Comparison of ENCODE assay signal across 17 cellular contexts in the genomic region with DNA sequence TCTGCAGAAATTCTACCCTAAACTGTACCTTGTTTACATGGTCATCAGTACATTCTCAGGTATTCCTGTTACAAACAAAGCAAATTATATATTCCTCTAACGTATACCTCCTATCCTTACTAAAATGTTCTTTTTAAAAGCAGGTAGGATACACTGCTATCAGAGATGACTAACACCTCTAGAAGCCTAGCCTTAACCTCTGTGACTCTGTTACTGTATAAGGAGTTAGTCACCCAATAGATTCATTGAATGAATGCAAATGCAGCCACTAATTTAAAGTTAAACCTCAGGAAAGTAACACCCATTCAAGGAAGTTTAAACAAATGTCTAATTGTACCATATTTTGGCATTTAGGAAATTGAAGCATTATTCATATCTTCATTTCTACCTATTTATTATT.
DNase-seq lines count a peak whose midpoint lies in the region; ATAC-seq and TF ChIP-seq lines count a peak whose summit lies in the region.
"Had no signal": no experiment of that assay in that cellular context is flagged by ENCODE, and none has a peak within 500 bp of the region (broad histone marks: within the 10 kb centered on the region; RNA-seq: fewer than 3 reads in every experiment).

No MANE protein-coding gene starts in this region.

- no peak overlapping the region for H3K4me3 Mint-ChIP-seq in activated naive CD4-positive, alpha-beta T cell treated with anti-CD3 and anti-CD28 coated beads, Interleukin-2, amount 10 ng/mL, durations not matched to agents 7 days and 5 days
- H3K4me3 Mint-ChIP-seq in IgD-negative memory B cell = no peak overlapping the region
- H3K4me3 Mint-ChIP-seq: CD14-positive monocyte had no signal

- no peaks in the 10 kb centered on the region for H3K27me3 Mint-ChIP-seq in activated naive CD4-positive, alpha-beta T cell treated with anti-CD3 and anti-CD28 coated beads, Interleukin-2, amount 10 ng/mL, durations not matched to agents 7 days and 5 days
- no peaks in the 10 kb centered on the region for H3K27me3 Mint-ChIP-seq in IgD-negative memory B cell

- DNase-seq in activated naive CD4-positive, alpha-beta T cell treated with anti-CD3 and anti-CD28 coated beads, Interleukin-2, amount 50 U/mL, for 72 hours (ENCODE audit: low spot score in 2 of 2) = no peak
- DNase-seq in activated naive CD4-positive, alpha-beta T cell treated with anti-CD3 and anti-CD28 coated beads, Interleukin-2, amount 10 ng/mL, durations not matched to agents 7 days and 5 days = no peak
- DNase-seq in epithelial cell of esophagus (ENCODE audit: low read depth) (peak; percentile 30), GM10266 (ENCODE audit: extremely low spot score) (no peak), H4 (ENCODE audit: low spot score) (no peak), NCI-H1417 treated with DMSO at 0.1 percent for 48 hours (lab: John Stamatoyannopoulos, UW) (no peak)
- DNase-seq in stimulated activated naive CD8-positive, alpha-beta T cell treated with anti-CD3 and anti-CD28 coated beads, Interleukin-15, Interleukin-2, amounts not matched to agents 100 U/mL and 50 U/mL, for 24 hours = no peak
- DNase-seq: DMS53, NCI-H1105, NCI-H1694 treated with DMSO at 0.1 percent for 48 hours, NCI-H2107, NCI-H2227 treated with DMSO at 0.1 percent for 48 hours, NCI-H524 treated with DMSO at 0.1 percent for 48 hours had no signal

- H3K27ac Mint-ChIP-seq in activated naive CD4-positive, alpha-beta T cell treated with anti-CD3 and anti-CD28 coated beads, Interleukin-2, amount 50 U/mL, for 72 hours = no peak overlapping the region
- H3K27ac Mint-ChIP-seq in activated naive CD4-positive, alpha-beta T cell treated with anti-CD3 and anti-CD28 coated beads, Interleukin-2, amount 10 ng/mL, durations not matched to agents 7 days and 5 days = no peak overlapping the region
- peak overlapping the region; percentile 50 to 79 (median 76) for H3K27ac Mint-ChIP-seq in IgD-negative memory B cell

- no peak for TF ChIP-seq CTCF in epithelial cell of esophagus (IDR thresholded peaks at IDR 0.05; ENCODE audit: insufficient read depth, low read depth, low read length, missing control alignments)
- TF ChIP-seq CTCF in GM10266 (IDR thresholded peaks at IDR 0.05; ENCODE audit: control insufficient read depth, insufficient read depth, low read depth, missing control alignments) = no peak

- ATAC-seq in activated naive CD4-positive, alpha-beta T cell treated with anti-CD3 and anti-CD28 coated beads, Interleukin-2, amount 50 U/mL, for 72 hours = peak; percentile 52 to 53
- peak; percentile 78 for ATAC-seq in stimulated activated naive CD8-positive, alpha-beta T cell treated with anti-CD3 and anti-CD28 coated beads, Interleukin-15, Interleukin-2, amounts not matched to agents 100 U/mL and 50 U/mL, for 24 hours
- ATAC-seq: Panc1, Right ventricle myocardium inferior had no signal

- peaks cover 0 to 8% of the 10 kb centered on the region in 2 donors for H3K9me3 Mint-ChIP-seq in activated naive CD4-positive, alpha-beta T cell treated with anti-CD3 and anti-CD28 coated beads, Interleukin-2, amount 50 U/mL, for 72 hours
- peaks cover 2% of the 10 kb centered on the region for H3K9me3 Mint-ChIP-seq in activated naive CD4-positive, alpha-beta T cell treated with anti-CD3 and anti-CD28 coated beads, Interleukin-2, amount 10 ng/mL, durations not matched to agents 7 days and 5 days
- H3K9me3 Mint-ChIP-seq in IgD-negative memory B cell = peaks cover 0 to 4% (median 4%) of the 10 kb centered on the region in 3 donors

- no peak overlapping the region for H3K4me3 ChIP-seq in epithelial cell of esophagus (ENCODE audit: low read length)

- CTCF ChIA-PET in activated naive CD4-positive, alpha-beta T cell treated with anti-CD3 and anti-CD28 coated beads, Interleukin-2, amount 10 ng/mL, durations not matched to agents 7 days and 5 days (lab: Charles Lee) = no interaction called here

- peaks cover 0 to 11% of the 10 kb centered on the region in 2 donors for H3K36me3 Mint-ChIP-seq in activated naive CD4-positive, alpha-beta T cell treated with anti-CD3 and anti-CD28 coated beads, Interleukin-2, amount 50 U/mL, for 72 hours
- H3K36me3 Mint-ChIP-seq in activated naive CD4-positive, alpha-beta T cell treated with anti-CD3 and anti-CD28 coated beads, Interleukin-2, amount 10 ng/mL, durations not matched to agents 7 days and 5 days = peaks cover 22% of the 10 kb centered on the region
- H3K36me3 Mint-ChIP-seq in IgD-negative memory B cell = peaks cover 5% of the 10 kb centered on the region

- peaks cover 2% of the 10 kb centered on the region for H3K4me1 Mint-ChIP-seq in activated naive CD4-positive, alpha-beta T cell treated with anti-CD3 and anti-CD28 coated beads, Interleukin-2, amount 10 ng/mL, durations not matched to agents 7 days and 5 days
- peaks cover 54 to 77% (median 64%) of the 10 kb centered on the region in 3 donors for H3K4me1 Mint-ChIP-seq in IgD-negative memory B cell

Comparison
In these comparisons a context has a peak if more than half of its experiments do, and no peak if none do; other contexts are left out.
1. H3K27ac Mint-ChIP-seq: peak in IgD-negative memory B cell (3 of 3); none in activated naive CD4-positive, alpha-beta T cell treated with anti-CD3 and anti-CD28 coated beads, Interleukin-2, amount 50 U/mL, for 72 hours (0 of 2) and activated naive CD4-positive, alpha-beta T cell treated with anti-CD3 and anti-CD28 coated beads, Interleukin-2, amount 10 ng/mL, durations not matched to agents 7 days and 5 days (single experiment).